39 cellular contexts compared by ENCODE assay signal in genomic region chr10:5183923-5184322, GRCh38. TPM values are rescaled to one million over a fixed set of nuclear protein-coding genes. Genes with fewer than 3 reads are reported as not detected.
"Had no signal": no experiment of that assay in that cellular context is flagged by ENCODE, and none has a peak within 500 bp of the region (broad histone marks: within the 10 kb centered on the region; RNA-seq: fewer than 3 reads in every experiment).

No MANE protein-coding gene starts in this region.

- H3K9me3 Mint-ChIP-seq: activated B cell treated with CpG ODN at 0.5 μM for 24 hours; activated CD8-positive, alpha-beta T cell treated with anti-CD3 and anti-CD28 coated beads for 36 hours; T-helper 1 cell treated with Interleukin-12 subunit alpha and Interleukin-12 subunit beta and Interleukin-4 antibody, amounts not matched to agents 30 μg/mL and 1 μg/mL, for 36 hours had no signal

- H3K36me3 ChIP-seq: adrenal gland, brain microvascular endothelial cell, breast epithelium had no signal

- H3K4me1 ChIP-seq: adrenal gland, body of pancreas, breast epithelium had no signal

- H3K4me3 ChIP-seq: adrenal gland, body of pancreas, breast epithelium had no signal

- FAIRE-seq: astrocyte, TTC549 had no signal

- H3K4me3 Mint-ChIP-seq: activated B cell treated with CpG ODN at 0.5 μM for 24 hours; activated CD4-positive, alpha-beta memory T cell treated with anti-CD3 and anti-CD28 coated beads for 36 hours; activated CD4-positive, alpha-beta T cell treated with anti-CD3 and anti-CD28 coated beads, Interleukin-2, amount 10 ng/mL, durations not matched to agents 24 days and 14 days; activated CD8-positive, alpha-beta T cell treated with anti-CD3 and anti-CD28 coated beads for 36 hours; activated naive CD4-positive, alpha-beta T cell treated with anti-CD3 and anti-CD28 coated beads for 36 hours; activated naive CD8-positive, alpha-beta T cell treated with anti-CD3 and anti-CD28 coated beads for 36 hours; activated T-cell treated with anti-CD3 and anti-CD28 coated beads, Interleukin-2, amount 50 U/mL, for 4 hours; activated T-cell treated with anti-CD3 and anti-CD28 coated beads, Interleukin-2, amount 50 U/mL, for 72 hours; activated T-helper 1 cell treated with anti-CD3 and anti-CD28 coated beads, Interleukin-12 subunit alpha, Interleukin-12 subunit beta, Interleukin-2, Interleukin-4 antibody, amounts not matched to agents 30 ng/mL and 10 ng/mL and 1 ng/mL, durations not matched to agents 14 hours and 24 hours and 36 hours; activated T-helper 17 cell treated with anti-CD3 and anti-CD28 coated beads, Interleukin-2, amount 50 U/mL, for 72 hours; T-helper 1 cell treated with Interleukin-12 subunit alpha and Interleukin-12 subunit beta and Interleukin-4 antibody, amounts not matched to agents 30 μg/mL and 1 μg/mL, for 36 hours; T-helper 2 cell treated with Interferon-gamma antibody and Interleukin-4, amounts not matched to agents 5 μg/mL and 100 μg/mL, for 36 hours had no signal

- DNase-seq: activated B cell treated with CpG ODN at 0.5 μM for 24 hours; activated CD4-positive, alpha-beta memory T cell treated with anti-CD3 and anti-CD28 coated beads for 36 hours; activated CD4-positive, alpha-beta T cell treated with anti-CD3 and anti-CD28 coated beads for 4 hours; activated CD4-positive, alpha-beta T cell treated with anti-CD3 and anti-CD28 coated beads, Interleukin-2, amount 10 ng/mL, durations not matched to agents 24 days and 14 days; activated CD4-positive, alpha-beta T cell treated with anti-CD3 and anti-CD28 coated beads, Interleukin-2, amount 50 U/mL, for 1 hour; activated CD4-positive, alpha-beta T cell treated with anti-CD3 and anti-CD28 coated beads, Interleukin-2, amount 50 U/mL, for 4 hours; activated CD4-positive, CD25-positive, alpha-beta regulatory T cell treated with anti-CD3 and anti-CD28 coated beads, Interleukin-2, amount 50 U/mL, for 72 hours; activated CD8-positive, alpha-beta memory T cell treated with anti-CD3 and anti-CD28 coated beads, Interleukin-2, amount 50 U/mL, for 4 hours; activated CD8-positive, alpha-beta T cell treated with anti-CD3 and anti-CD28 coated beads for 36 hours; activated effector memory CD4-positive, alpha-beta T cell treated with anti-CD3 and anti-CD28 coated beads, Interleukin-2, amount 50 U/mL, for 16 hours; activated gamma-delta T cell treated with Interleukin-2 at 50 U/mL for 16 hours; activated naive CD4-positive, alpha-beta T cell; activated naive CD4-positive, alpha-beta T cell treated with anti-CD3 and anti-CD28 coated beads for 36 hours; activated naive CD4-positive, alpha-beta T cell treated with anti-CD3 and anti-CD28 coated beads, Interleukin-2, amount 50 U/mL, for 16 hours; activated naive CD8-positive, alpha-beta T cell treated with anti-CD3 and anti-CD28 coated beads for 36 hours; activated T-cell treated with anti-CD3 and anti-CD28 coated beads for 4 hours; activated T-cell treated with anti-CD3 and anti-CD28 coated beads, Interleukin-2, amount 50 U/mL, for 1 hour; activated T-cell treated with anti-CD3 and anti-CD28 coated beads, Interleukin-2, amount 50 U/mL, for 4 hours; activated T-cell treated with anti-CD3 and anti-CD28 coated beads, Interleukin-2, amount 50 U/mL, for 72 hours; adrenal gland; amniotic stem cell; aorta; body of pancreas; brain microvascular endothelial cell; central memory CD4-positive, alpha-beta T cell; T-helper 1 cell; T-helper 2 cell; T-helper 9 cell had no signal

- ATAC-seq: activated CD8-positive, alpha-beta T cell treated with anti-CD3 and anti-CD28 coated beads for 36 hours; activated naive CD4-positive, alpha-beta T cell treated with anti-CD3 and anti-CD28 coated beads, Interleukin-2, amount 50 U/mL, for 72 hours; activated T-cell treated with anti-CD3 and anti-CD28 coated beads, Interleukin-2, amount 50 U/mL, for 4 hours; activated T-cell treated with anti-CD3 and anti-CD28 coated beads, Interleukin-2, amount 50 U/mL, for 72 hours; activated T-helper 17 cell treated with anti-CD3 and anti-CD28 coated beads, Interleukin-2, amount 50 U/mL, for 72 hours; body of pancreas had no signal

- H3K4me1 Mint-ChIP-seq: activated B cell treated with CpG ODN at 0.5 μM for 24 hours; activated CD4-positive, alpha-beta T cell treated with anti-CD3 and anti-CD28 coated beads, Interleukin-2, amount 10 ng/mL, durations not matched to agents 24 days and 14 days; activated naive CD8-positive, alpha-beta T cell treated with anti-CD3 and anti-CD28 coated beads for 36 hours; activated T-helper 17 cell treated with anti-CD3 and anti-CD28 coated beads, Interleukin-2, amount 50 U/mL, for 72 hours had no signal

- H3K27ac Mint-ChIP-seq: activated B cell treated with CpG ODN at 0.5 μM for 24 hours; activated CD4-positive, alpha-beta memory T cell treated with anti-CD3 and anti-CD28 coated beads for 36 hours; activated CD4-positive, alpha-beta T cell treated with anti-CD3 and anti-CD28 coated beads, Interleukin-2, amount 10 ng/mL, durations not matched to agents 24 days and 14 days; activated CD8-positive, alpha-beta T cell treated with anti-CD3 and anti-CD28 coated beads for 36 hours; activated naive CD4-positive, alpha-beta T cell treated with anti-CD3 and anti-CD28 coated beads for 36 hours; activated naive CD4-positive, alpha-beta T cell treated with anti-CD3 and anti-CD28 coated beads, Interleukin-2, amount 50 U/mL, for 72 hours; activated naive CD8-positive, alpha-beta T cell treated with anti-CD3 and anti-CD28 coated beads for 36 hours; activated T-cell treated with anti-CD3 and anti-CD28 coated beads, Interleukin-2, amount 50 U/mL, for 72 hours; activated T-helper 1 cell treated with anti-CD3 and anti-CD28 coated beads, Interleukin-12 subunit alpha, Interleukin-12 subunit beta, Interleukin-2, Interleukin-4 antibody, amounts not matched to agents 30 ng/mL and 10 ng/mL and 1 ng/mL, durations not matched to agents 14 hours and 24 hours and 36 hours; activated T-helper 17 cell treated with anti-CD3 and anti-CD28 coated beads, Interleukin-2, amount 50 U/mL, for 72 hours; T-helper 1 cell treated with Interleukin-12 subunit alpha and Interleukin-12 subunit beta and Interleukin-4 antibody, amounts not matched to agents 30 μg/mL and 1 μg/mL, for 36 hours; T-helper 2 cell treated with Interferon-gamma antibody and Interleukin-4, amounts not matched to agents 5 μg/mL and 100 μg/mL, for 36 hours had no signal

- H3K36me3 Mint-ChIP-seq: activated CD4-positive, alpha-beta memory T cell treated with anti-CD3 and anti-CD28 coated beads for 36 hours; activated naive CD8-positive, alpha-beta T cell treated with anti-CD3 and anti-CD28 coated beads for 36 hours had no signal

- H3K27me3 ChIP-seq: adrenal gland, body of pancreas, brain microvascular endothelial cell, breast epithelium had no signal

- H3K9me3 ChIP-seq: body of pancreas had no signal

- H3K27me3 Mint-ChIP-seq: activated CD4-positive, alpha-beta memory T cell treated with anti-CD3 and anti-CD28 coated beads for 36 hours; activated CD4-positive, alpha-beta T cell treated with anti-CD3 and anti-CD28 coated beads, Interleukin-2, amount 10 ng/mL, durations not matched to agents 24 days and 14 days; activated CD8-positive, alpha-beta T cell treated with anti-CD3 and anti-CD28 coated beads for 36 hours; activated naive CD8-positive, alpha-beta T cell treated with anti-CD3 and anti-CD28 coated beads for 36 hours; activated T-helper 17 cell treated with anti-CD3 and anti-CD28 coated beads, Interleukin-2, amount 50 U/mL, for 72 hours had no signal

- H3K27ac ChIP-seq: adrenal gland, body of pancreas, brain microvascular endothelial cell, breast epithelium, VCaP had no signal

RNA-seq across cellular contexts. Expression of gene AKR1C8, which starts 1.0 kb away (rescaled TPM):
- total RNA-seq: activated B cell treated with CpG ODN at 0.5 μM for 24 hours; activated CD4-positive, alpha-beta T cell treated with anti-CD3 and anti-CD28 coated beads, Interleukin-2, amount 10 ng/mL, durations not matched to agents 24 days and 14 days; activated CD8-positive, alpha-beta memory T cell treated with anti-CD3 and anti-CD28 coated beads for 36 hours; activated CD8-positive, alpha-beta T cell treated with anti-CD3 and anti-CD28 coated beads for 36 hours; activated naive CD4-positive, alpha-beta T cell treated with anti-CD3 and anti-CD28 coated beads for 36 hours; activated T-cell treated with anti-CD3 and anti-CD28 coated beads, Interleukin-2, amount 50 U/mL, for 4 hours; activated T-cell treated with anti-CD3 and anti-CD28 coated beads, Interleukin-2, amount 50 U/mL, for 72 hours; adrenal gland; astrocyte; body of pancreas had no signal
- polyA plus RNA-seq: adrenal gland, aorta had no signal

RNA-seq across cellular contexts. Expression of gene AKR1C4, which starts 12.7 kb away (rescaled TPM):
- total RNA-seq: activated B cell treated with CpG ODN at 0.5 μM for 24 hours; activated CD4-positive, alpha-beta memory T cell treated with anti-CD3 and anti-CD28 coated beads for 36 hours; activated CD4-positive, alpha-beta T cell treated with anti-CD3 and anti-CD28 coated beads, Interleukin-2, amount 10 ng/mL, durations not matched to agents 24 days and 14 days; activated CD8-positive, alpha-beta memory T cell treated with anti-CD3 and anti-CD28 coated beads for 36 hours; activated CD8-positive, alpha-beta T cell treated with anti-CD3 and anti-CD28 coated beads for 36 hours; activated naive CD4-positive, alpha-beta T cell treated with anti-CD3 and anti-CD28 coated beads for 36 hours; activated naive CD4-positive, alpha-beta T cell treated with anti-CD3 and anti-CD28 coated beads, Interleukin-2, amount 50 U/mL, for 72 hours; activated naive CD8-positive, alpha-beta T cell treated with anti-CD3 and anti-CD28 coated beads for 36 hours; activated T-cell treated with anti-CD3 and anti-CD28 coated beads, Interleukin-2, amount 50 U/mL, for 72 hours; activated T-helper 1 cell treated with anti-CD3 and anti-CD28 coated beads, Interleukin-12 subunit alpha, Interleukin-12 subunit beta, Interleukin-2, Interleukin-4 antibody, amounts not matched to agents 30 ng/mL and 10 ng/mL and 1 ng/mL, durations not matched to agents 14 hours and 24 hours and 36 hours; adrenal gland; aorta; astrocyte; breast epithelium; cardiac septum had no signal
- polyA plus RNA-seq: aorta had no signal
